ENCODE assay signal across 12 cellular contexts in genomic region chr11:22742149-22742548, GRCh38.
"Had no signal": no experiment of that assay in that cellular context is flagged by ENCODE, and none has a peak within 500 bp of the region (broad histone marks: within the 10 kb centered on the region; RNA-seq: fewer than 3 reads in every experiment).

No MANE protein-coding gene starts in this region.

- H3K9me3 Mint-ChIP-seq: activated CD4-positive, alpha-beta memory T cell treated with anti-CD3 and anti-CD28 coated beads for 36 hours; activated T-cell treated with anti-CD3 and anti-CD28 coated beads, Interleukin-2, amount 50 U/mL, for 72 hours; effector memory CD8-positive, alpha-beta T cell had no signal

- H3K27ac Mint-ChIP-seq: activated CD4-positive, alpha-beta memory T cell treated with anti-CD3 and anti-CD28 coated beads for 36 hours; activated T-cell treated with anti-CD3 and anti-CD28 coated beads, Interleukin-2, amount 50 U/mL, for 72 hours; effector memory CD8-positive, alpha-beta T cell; immature natural killer cell had no signal

- ATAC-seq: activated CD4-positive, CD25-positive, alpha-beta regulatory T cell treated with anti-CD3 and anti-CD28 coated beads, Interleukin-2, amount 50 U/mL, for 24 hours; effector memory CD8-positive, alpha-beta T cell; right lobe of liver had no signal

- H3K4me3 Mint-ChIP-seq: activated CD4-positive, alpha-beta memory T cell treated with anti-CD3 and anti-CD28 coated beads for 36 hours; activated T-cell treated with anti-CD3 and anti-CD28 coated beads, Interleukin-2, amount 50 U/mL, for 72 hours; effector memory CD8-positive, alpha-beta T cell had no signal

- DNase-seq: activated CD4-positive, alpha-beta memory T cell treated with anti-CD3 and anti-CD28 coated beads for 36 hours; activated gamma-delta T cell; activated T-cell treated with anti-CD3 and anti-CD28 coated beads, Interleukin-2, amount 50 U/mL, for 72 hours; dermis blood vessel endothelial cell; effector memory CD8-positive, alpha-beta T cell; head of caudate nucleus; immature natural killer cell; mesendoderm; right lobe of liver; T-helper 1 cell; T1000 had no signal

- H3K36me3 Mint-ChIP-seq: activated CD4-positive, alpha-beta memory T cell treated with anti-CD3 and anti-CD28 coated beads for 36 hours; immature natural killer cell had no signal
